24 cellular contexts compared by ENCODE assay signal in genomic region chr1:19032413-19032695, GRCh38.
"Had no signal": no experiment of that assay in that cellular context is flagged by ENCODE, and none has a peak within 500 bp of the region (broad histone marks: within the 10 kb centered on the region; RNA-seq: fewer than 3 reads in every experiment).

No MANE protein-coding gene starts in this region.

- H3K27ac ChIP-seq: SJSA1, SK-N-MC had no signal

- H3K36me3 ChIP-seq: MG63, SJSA1 had no signal

- H3K4me3 ChIP-seq: MG63, SJSA1, SK-N-MC had no signal

- ATAC-seq: Panc1, PC-3 had no signal

- DNase-seq: IMR-90, Karpas-422, KG1, MG63, NCI-H1092, NCI-H1105 treated with DMSO at 0.1 percent for 48 hours, NCI-H1417 treated with DMSO at 0.1 percent for 48 hours, NCI-H146, NCI-H1694 treated with DMSO at 0.1 percent for 48 hours, NCI-H1930, NCI-H2081, NCI-H2107, NCI-H226, NCI-H446, NCI-H510A, NCI-H524 treated with DMSO at 0.1 percent for 48 hours, NCI-H69, NCI-H774, PC-3, Right ventricle myocardium superior, SIG-M5 had no signal

- H3K9me3 ChIP-seq: MG63, SJSA1 had no signal

- H3K27me3 ChIP-seq: MG63, SJSA1 had no signal
